In the genomic region with DNA sequence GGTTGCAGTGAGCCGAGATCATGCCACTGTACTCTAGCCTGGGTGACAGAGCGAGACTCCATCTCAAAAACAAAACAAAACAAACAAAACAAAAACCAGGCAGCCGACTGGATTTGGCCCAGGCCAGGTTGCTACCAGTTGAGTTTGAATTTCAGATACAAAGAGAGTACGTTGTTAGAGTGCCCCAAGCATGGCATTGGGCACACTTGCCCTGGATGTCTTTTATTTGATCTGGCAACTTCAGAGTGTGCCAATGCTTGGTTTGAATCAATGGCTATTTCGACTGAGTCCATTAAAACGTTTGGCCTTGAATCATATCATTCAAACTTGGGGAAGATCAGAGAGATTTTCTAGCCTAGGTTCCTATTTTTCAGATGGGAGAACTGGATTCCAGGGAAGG, we compare ENCODE assay signal across 7 cellular contexts.
"Had no signal": no experiment of that assay in that cellular context is flagged by ENCODE, and none has a peak within 500 bp of the region (broad histone marks: within the 10 kb centered on the region; RNA-seq: fewer than 3 reads in every experiment).

No MANE protein-coding gene starts in this region.

- H3K4me2 ChIP-seq: GM23338 had no signal

- H2AFZ ChIP-seq: GM23338 had no signal

- H3K4me1 Mint-ChIP-seq: GM23338 had no signal

- H3K9me3 Mint-ChIP-seq: GM23338, H9 had no signal

- FAIRE-seq: H1, H54, HTR-8/SVneo had no signal

- H3K4me3 ChIP-seq: GM23338 had no signal

- H3K4me3 Mint-ChIP-seq: GM23338, H9, IgD-negative memory B cell had no signal

- H3K36me3 Mint-ChIP-seq: IgD-negative memory B cell had no signal

- H3K27ac Mint-ChIP-seq: GM23338, H9, IgD-negative memory B cell had no signal

- DNase-seq: H9, HCEC 1CT had no signal

- ATAC-seq: GM23338 had no signal
